Comparison of ENCODE assay signal across 9 cellular contexts in the genomic region with DNA sequence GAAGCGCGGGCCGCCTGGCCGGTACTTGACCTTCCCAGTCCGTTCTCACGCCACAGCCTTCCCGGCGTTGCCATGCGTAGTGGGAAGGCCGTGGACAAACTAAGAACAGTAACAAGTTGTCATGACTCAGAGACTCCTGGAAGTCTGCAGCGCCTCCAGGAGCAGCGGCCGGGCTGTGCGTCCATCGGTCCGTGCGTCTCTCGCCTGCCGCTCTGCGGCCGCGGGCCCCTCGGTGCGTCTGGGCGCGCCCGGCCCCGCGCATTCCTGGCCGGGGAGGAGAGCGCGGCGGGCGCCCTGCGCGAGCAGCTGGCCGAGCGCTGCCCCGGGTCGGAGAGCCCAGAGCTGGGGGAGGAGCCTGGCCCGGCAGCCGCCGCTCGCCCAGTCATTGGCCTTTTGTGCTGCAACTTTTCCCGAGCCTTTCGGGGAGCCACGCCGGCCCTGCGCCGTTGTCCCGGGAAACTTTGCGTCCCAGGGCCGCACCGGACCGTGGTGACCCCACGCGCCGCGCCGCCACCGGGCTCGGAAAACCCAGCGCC.
DNase-seq lines count a peak whose midpoint lies in the region; ATAC-seq and TF ChIP-seq lines count a peak whose summit lies in the region.
"Had no signal": no experiment of that assay in that cellular context is flagged by ENCODE, and none has a peak within 500 bp of the region (broad histone marks: within the 10 kb centered on the region; RNA-seq: fewer than 3 reads in every experiment).

No MANE protein-coding gene starts in this region.

- peak overlapping the region; percentile 96 for H3K4me2 ChIP-seq in trophoblast cell (ENCODE audit: low read length)

- H2BK120ac ChIP-seq in trophoblast cell (ENCODE audit: insufficient read depth, low read length, poor library complexity) = peak overlapping the region; percentile 86

- H3K27me3 ChIP-seq in heart left ventricle (peaks cover 0 to 16% (median 0%) of the 10 kb centered on the region in 9 donors), trophoblast cell (ENCODE audit: insufficient read depth, low read length) (no peaks in the 10 kb centered on the region)

- H3K14ac ChIP-seq in trophoblast cell (ENCODE audit: low read length) = peak overlapping the region; percentile 88

- peak overlapping the region; percentile 94 for H3K18ac ChIP-seq in trophoblast cell (ENCODE audit: low read length)

- peak overlapping the region; percentile 70 for H2BK12ac ChIP-seq in trophoblast cell (ENCODE audit: low read length)

- intact Hi-C loops in heart left ventricle (cut with DNase I) = loop anchor here (1.0 to 10.0 kb wide), 11 partner anchors 29 to 185 kb away; a partner anchor contains a TSS

- peak overlapping the region; percentile 73 for H3K4ac ChIP-seq in trophoblast cell (ENCODE audit: low read depth, low read length)

- DNase-seq in ELR (ENCODE audit: low read depth) (peak; percentile 98), KBM-7 (peak; percentile 3), amniotic epithelial cell (ENCODE audit: low read depth) (peak; percentile 94), heart left ventricle (peak; percentile 86 to 94 (median 91)), trophoblast cell (peak; percentile 95 to 96), NCI-H187 treated with DMSO at 0.1 percent for 48 hours (lab: John Stamatoyannopoulos, UW) (no peak)
- no peak for DNase-seq in activated effector memory CD4-positive, alpha-beta T cell treated with anti-CD3 and anti-CD28 coated beads, Interleukin-2, amount 50 U/mL, for 16 hours

- H3K4me1 ChIP-seq in heart left ventricle (peaks cover 4 to 56% (median 42%) of the 10 kb centered on the region in 12 donors), trophoblast cell (ENCODE audit: control insufficient read depth in 1 of 2, insufficient read depth in 2 of 2, low read length in 2 of 2) (peaks cover 10 to 11% of the 10 kb centered on the region in 2 experiments)

- in situ Hi-C loops in KBM-7 (cut with MboI; ENCODE audit: low pct_unique_long_range_greater_than_20kb, low sequenced_read_pairs) = no loop called here

- H4K12ac ChIP-seq in trophoblast cell (ENCODE audit: low read depth, low read length) = peak overlapping the region; percentile 33

- H3K79me2 ChIP-seq in trophoblast cell (ENCODE audit: control insufficient read depth, insufficient read depth, low read length, poor library complexity) = peaks cover 7% of the 10 kb centered on the region

- no peaks in the 10 kb centered on the region for H3K9me3 ChIP-seq in heart left ventricle
- H3K9me3 ChIP-seq in trophoblast cell (ENCODE audit: insufficient read depth, low read depth, low read length) = no peaks in the 10 kb centered on the region

- peak in 1 of 2 donors; percentile 67 for TF ChIP-seq POLR2A in heart left ventricle (IDR thresholded peaks at IDR 0.05)

- no peak overlapping the region for H2AK5ac ChIP-seq in trophoblast cell (ENCODE audit: low read length)

- H2BK5ac ChIP-seq in trophoblast cell (ENCODE audit: low read depth, low read length, poor library complexity) = peak overlapping the region; percentile 65

- H3K9ac ChIP-seq in trophoblast cell (ENCODE audit: low read length) = peak overlapping the region; percentile 73

- TF ChIP-seq CTCF in heart left ventricle (IDR thresholded peaks at IDR 0.05) = peak; percentile 25 to 79 (median 54)

- H3K27ac ChIP-seq in heart left ventricle (peak overlapping the region; percentile 97 to 100 (median 99)), trophoblast cell (ENCODE audit: low read depth, low read length) (peak overlapping the region; percentile 68)
- H3K27ac ChIP-seq: SK-N-MC had no signal

- peak overlapping the region; percentile 64 to 92 (median 81) for H3K4me3 ChIP-seq in heart left ventricle
- H3K4me3 ChIP-seq in trophoblast cell (ENCODE audit: low read depth, low read length) = peak overlapping the region; percentile 81
- H3K4me3 ChIP-seq: SK-N-MC had no signal

- peak overlapping the region; percentile 85 for H4K91ac ChIP-seq in trophoblast cell (ENCODE audit: low read depth, low read length)

- H3K36me3 ChIP-seq in heart left ventricle = peaks cover 0 to 15% (median 0%) of the 10 kb centered on the region in 9 donors
- H3K36me3 ChIP-seq in trophoblast cell (ENCODE audit: control insufficient read depth in 1 of 2, insufficient read depth in 2 of 2, low read length in 2 of 2) = no peaks in the 10 kb centered on the region

- WGBS in heart left ventricle, 4 donors = 0% methylated on average over 9 to 61 of the region's 63 CpGs
- WGBS in trophoblast cell (ENCODE audit: extremely low coverage, insufficient coverage, insufficient read length) = no CpG with 5 or more reads among the region's 63 CpGs

- peak overlapping the region; percentile 92 for H4K8ac ChIP-seq in trophoblast cell (ENCODE audit: low read depth, low read length)

- H3K79me1 ChIP-seq in trophoblast cell (ENCODE audit: low read length) = peaks cover 10% of the 10 kb centered on the region

- peak overlapping the region; percentile 95 for H2AFZ ChIP-seq in trophoblast cell (ENCODE audit: insufficient read depth, low read length, poor library complexity)

- no peak overlapping the region for H3K23ac ChIP-seq in trophoblast cell (ENCODE audit: low read length)

- ATAC-seq in heart left ventricle (peak; percentile 54 to 90 (median 83)), GM19452 (IDR thresholded peaks at IDR 0.05; ENCODE audit: unreplicated experiment) (no peak)

Comparison
In these comparisons a context has a peak if more than half of its experiments do, and no peak if none do; other contexts are left out.
1. DNase-seq: peak in ELR (single experiment), KBM-7 (single experiment), amniotic epithelial cell (single experiment), heart left ventricle (5 of 5) and trophoblast cell (2 of 2); none in activated effector memory CD4-positive, alpha-beta T cell treated with anti-CD3 and anti-CD28 coated beads, Interleukin-2, amount 50 U/mL, for 16 hours (single experiment) and NCI-H187 treated with DMSO at 0.1 percent for 48 hours (single experiment).